ENCODE assay signal across 9 cellular contexts in genomic region chr3:12809435-12809834, GRCh38. TPM values are rescaled to one million over a fixed set of nuclear protein-coding genes. Genes with fewer than 3 reads are reported as not detected.
DNase-seq lines count a peak whose midpoint lies in the region; ATAC-seq and TF ChIP-seq lines count a peak whose summit lies in the region.
"Had no signal": no experiment of that assay in that cellular context is flagged by ENCODE, and none has a peak within 500 bp of the region (broad histone marks: within the 10 kb centered on the region; RNA-seq: fewer than 3 reads in every experiment).

No MANE protein-coding gene starts in this region.

- H3K4me3 ChIP-seq in GM23338 (peak overlapping the region; percentile 58), retinal pigment epithelial cell (ENCODE audit: low read length) (peak overlapping the region; percentile 40), aorta (ENCODE audit: low read length in 2 of 2) (no peak overlapping the region)

- WGBS in aorta, 2 donors = 94 to 95% methylated on average over 5 of the region's 5 CpGs

- no peaks in the 10 kb centered on the region for H3K9me2 ChIP-seq in GM23338 (ENCODE audit: insufficient read depth)

- H3K36me3 ChIP-seq in GM23338 (ENCODE audit: insufficient read depth) = no peaks in the 10 kb centered on the region
- H3K36me3 ChIP-seq in aorta (ENCODE audit: control insufficient read depth in 1 of 2, insufficient read depth in 2 of 2, low read length in 1 of 2) = peaks cover 0 to 3% of the 10 kb centered on the region in 2 donors

- H3K4me1 Mint-ChIP-seq in GM23338 = peaks cover 15% of the 10 kb centered on the region
- H3K4me1 Mint-ChIP-seq in WTC11 = peaks cover 13% of the 10 kb centered on the region
- peaks cover 3% of the 10 kb centered on the region for H3K4me1 Mint-ChIP-seq in glutamatergic neuron (ENCODE audit: low read depth, unreplicated experiment)

- H2AFZ ChIP-seq in GM23338 = peak overlapping the region; percentile 43; the same call in 1 of the 2 replicates

- H3F3A ChIP-seq in GM23338 (replicated peaks; ENCODE audit: low read depth) = no peaks in the 10 kb centered on the region

- DNase-seq in GM23338 (ENCODE audit: low spot score) (no peak), WTC11 (ENCODE audit: low spot score) (no peak), glutamatergic neuron (no peak), retinal pigment epithelial cell (ENCODE audit: low read depth) (no peak), aorta (no peak), NCI-H345 (lab: John Stamatoyannopoulos, UW) (no peak)
- DNase-seq: NCI-H2081 had no signal

- H3K36me3 Mint-ChIP-seq in GM23338 (ENCODE audit: low read depth) (peaks cover 19% of the 10 kb centered on the region), WTC11 (peaks cover 5% of the 10 kb centered on the region; the same call in 1 of the 2 replicates), glutamatergic neuron (ENCODE audit: unreplicated experiment) (no peaks in the 10 kb centered on the region)

- POLR2A ChIA-PET in WTC11 (lab: Charles Lee) = interaction anchor here (0.6 kb wide), 1 partner anchor 19 kb away, joined by 5 read pairs; no protein-coding TSS in a partner anchor

- ATAC-seq in GM23338 (no peak), WTC11 (no peak), HG03460 (IDR thresholded peaks at IDR 0.05; ENCODE audit: unreplicated experiment) (no peak), aorta (ENCODE audit: low FRiP score) (no peak), HG02571 (IDR thresholded peaks at IDR 0.05; ENCODE audit: unreplicated experiment) (no peak)

- peaks cover 8% of the 10 kb centered on the region for H3K4me1 ChIP-seq in GM23338 (ENCODE audit: insufficient read depth)
- H3K4me1 ChIP-seq in aorta (ENCODE audit: control insufficient read depth in 1 of 2, insufficient read depth in 2 of 2, low read length in 2 of 2) = no peaks in the 10 kb centered on the region

- H3K27me3 ChIP-seq in GM23338 (ENCODE audit: insufficient read depth) (no peaks in the 10 kb centered on the region), aorta (ENCODE audit: control insufficient read depth in 1 of 2, insufficient read depth in 2 of 2, low read length in 1 of 2) (no peaks in the 10 kb centered on the region)

- no peaks in the 10 kb centered on the region for H4K20me1 ChIP-seq in GM23338 (replicated peaks; ENCODE audit: insufficient read depth)

- CTCF ChIA-PET in WTC11 (lab: Charles Lee) = interaction anchor here (1.2 to 4.3 kb wide), 19 partner anchors 8 to 146 kb away, joined by 3 to 62 read pairs (median 6); partner anchors contain the start of genes CAND2, RAF1, RPL32 and TMEM40

- intact Hi-C loops in aorta (cut with DNase I) = no loop called here

- H3K9me3 Mint-ChIP-seq in GM23338 (no peaks in the 10 kb centered on the region), WTC11 (no peaks in the 10 kb centered on the region), glutamatergic neuron (ENCODE audit: unreplicated experiment) (peaks cover 7% of the 10 kb centered on the region)

- peak overlapping the region; percentile 45 for H3K4me3 Mint-ChIP-seq in GM23338
- peak overlapping the region; percentile 61 for H3K4me3 Mint-ChIP-seq in WTC11
- peak overlapping the region; percentile 75 for H3K4me3 Mint-ChIP-seq in glutamatergic neuron (ENCODE audit: unreplicated experiment)

- TF ChIP-seq CTCF in GM23338 (conservative IDR thresholded peaks at IDR 0.05; ENCODE audit: low read depth in 2 of 2) = no peak
- TF ChIP-seq CTCF in WTC11 (IDR thresholded peaks at IDR 0.05) = no peak
- TF ChIP-seq CTCF in glutamatergic neuron (IDR thresholded peaks at IDR 0.05; ENCODE audit: partially characterized antibody, unreplicated experiment) = no peak
- TF ChIP-seq CTCF in retinal pigment epithelial cell (conservative IDR thresholded peaks at IDR 0.05; ENCODE audit: low read depth, low read length) = no peak

- H3K27ac ChIP-seq in GM23338 (ENCODE audit: low read depth) (no peak overlapping the region), aorta (ENCODE audit: low read depth in 1 of 2, low read length in 2 of 2) (peak overlapping the region in 1 of 2 donors; percentile 12)

- no peaks in the 10 kb centered on the region for H3K79me2 ChIP-seq in GM23338 (replicated peaks; ENCODE audit: insufficient read depth)

- peaks cover 4% of the 10 kb centered on the region for H3K27me3 Mint-ChIP-seq in GM23338 (ENCODE audit: insufficient read depth, low read depth, poor library complexity)
- no peaks in the 10 kb centered on the region; the same call in 1 of the 2 replicates for H3K27me3 Mint-ChIP-seq in WTC11 (ENCODE audit: low read depth)
- H3K27me3 Mint-ChIP-seq in glutamatergic neuron (ENCODE audit: unreplicated experiment) = peaks cover 6% of the 10 kb centered on the region

- H3K9me3 ChIP-seq in aorta (ENCODE audit: control insufficient read depth, low read length) = no peaks in the 10 kb centered on the region

- H3K27ac Mint-ChIP-seq in GM23338 (no peak overlapping the region), WTC11 (no peak overlapping the region), glutamatergic neuron (ENCODE audit: unreplicated experiment) (no peak overlapping the region)

- H3K4me2 ChIP-seq in GM23338 = peak overlapping the region; percentile 78

TF ChIP-seq in GM23338, 12 proteins besides CTCF, POLR2A, EP300 and RAD21 (continues in another document):
- no peak for TF ChIP-seq EZH2phosphoT487 (IDR thresholded peaks at IDR 0.05; ENCODE audit: unreplicated experiment)
- TF ChIP-seq NANOG (IDR thresholded peaks at IDR 0.05; ENCODE audit: borderline replicate concordance) = no peak
- no peak for TF ChIP-seq ETS1 (IDR thresholded peaks at IDR 0.05)
- no peak for TF ChIP-seq ZNF331 (CRISPR knock-in tag; IDR thresholded peaks at IDR 0.05; ENCODE audit: low read depth)
- TF ChIP-seq CREB1 (CRISPR knock-in tag; IDR thresholded peaks at IDR 0.05; ENCODE audit: low read depth) = no peak
- no peak for TF ChIP-seq ZNF114 (CRISPR knock-in tag; IDR thresholded peaks at IDR 0.05)

TF ChIP-seq in WTC11, 78 proteins besides CTCF, POLR2A, EP300 and RAD21:
- TF ChIP-seq, protein P1, sequence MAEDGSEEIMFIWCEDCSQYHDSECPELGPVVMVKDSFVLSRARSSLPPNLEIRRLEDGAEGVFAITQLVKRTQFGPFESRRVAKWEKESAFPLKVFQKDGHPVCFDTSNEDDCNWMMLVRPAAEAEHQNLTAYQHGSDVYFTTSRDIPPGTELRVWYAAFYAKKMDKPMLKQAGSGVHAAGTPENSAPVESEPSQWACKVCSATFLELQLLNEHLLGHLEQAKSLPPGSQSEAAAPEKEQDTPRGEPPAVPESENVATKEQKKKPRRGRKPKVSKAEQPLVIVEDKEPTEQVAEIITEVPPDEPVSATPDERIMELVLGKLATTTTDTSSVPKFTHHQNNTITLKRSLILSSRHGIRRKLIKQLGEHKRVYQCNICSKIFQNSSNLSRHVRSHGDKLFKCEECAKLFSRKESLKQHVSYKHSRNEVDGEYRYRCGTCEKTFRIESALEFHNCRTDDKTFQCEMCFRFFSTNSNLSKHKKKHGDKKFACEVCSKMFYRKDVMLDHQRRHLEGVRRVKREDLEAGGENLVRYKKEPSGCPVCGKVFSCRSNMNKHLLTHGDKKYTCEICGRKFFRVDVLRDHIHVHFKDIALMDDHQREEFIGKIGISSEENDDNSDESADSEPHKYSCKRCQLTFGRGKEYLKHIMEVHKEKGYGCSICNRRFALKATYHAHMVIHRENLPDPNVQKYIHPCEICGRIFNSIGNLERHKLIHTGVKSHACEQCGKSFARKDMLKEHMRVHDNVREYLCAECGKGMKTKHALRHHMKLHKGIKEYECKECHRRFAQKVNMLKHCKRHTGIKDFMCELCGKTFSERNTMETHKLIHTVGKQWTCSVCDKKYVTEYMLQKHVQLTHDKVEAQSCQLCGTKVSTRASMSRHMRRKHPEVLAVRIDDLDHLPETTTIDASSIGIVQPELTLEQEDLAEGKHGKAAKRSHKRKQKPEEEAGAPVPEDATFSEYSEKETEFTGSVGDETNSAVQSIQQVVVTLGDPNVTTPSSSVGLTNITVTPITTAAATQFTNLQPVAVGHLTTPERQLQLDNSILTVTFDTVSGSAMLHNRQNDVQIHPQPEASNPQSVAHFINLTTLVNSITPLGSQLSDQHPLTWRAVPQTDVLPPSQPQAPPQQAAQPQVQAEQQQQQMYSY (CRISPR knock-in tag; IDR thresholded peaks at IDR 0.05) = no peak
- 0 out of 2 replicates have a peak, but pooled peaks have one; percentile 51 for TF ChIP-seq GTF2I (CRISPR knock-in tag; conservative IDR thresholded peaks at IDR 0.05)

RNA-seq across cellular contexts. Expression of gene CAND2, which starts 13.0 kb away (rescaled TPM):
- total RNA-seq in GM23338 (2014; rRNA removed; shearing (Covaris generic)) = 16.5 and 20.5 TPM in 2 replicates
- polyA plus RNA-seq in GM23338 (2016; fragmentation: Nextera tagmentation; extraction: Ambion mirVana) (4.5 and 5.6 TPM in 2 replicates), aorta (1 to 10 TPM; 2.6 to 5.5 TPM)
- total RNA-seq in WTC11 (2021) (13.7 to 15.4 TPM (median 14.3 TPM) in 3 replicates), glutamatergic neuron (ENCODE audit: unreplicated experiment) (8.8 TPM), aorta (10 to 100 TPM; 23.5 to 24.4 TPM)

RNA-seq across cellular contexts. Expression of gene RPL32, which starts 31.9 kb away (rescaled TPM):
- total RNA-seq in GM23338 (2014; rRNA removed; shearing (Covaris generic)) = 561 and 772 TPM in 2 replicates
- polyA plus RNA-seq in GM23338 (2016; fragmentation: Nextera tagmentation; extraction: Ambion mirVana) (2,550 and 2,858 TPM in 2 replicates), aorta (1,000 to 10,000 TPM; 2,819 to 3,270 TPM)
- total RNA-seq in WTC11 (2021) (1,643 to 1,831 TPM (median 1,818 TPM) in 3 replicates), glutamatergic neuron (ENCODE audit: unreplicated experiment) (966 TPM), aorta (1,000 to 10,000 TPM; 1,255 to 1,309 TPM)

RNA-seq across cellular contexts. Expression of gene TMEM40, which starts 50.4 kb away (rescaled TPM):
- total RNA-seq in GM23338 (2014; rRNA removed; shearing (Covaris generic)) = 0.14 TPM in 1 of 2 replicates, not detected in the other
- 0.48 and 0.56 TPM in 2 replicates for polyA plus RNA-seq in GM23338 (2016; fragmentation: Nextera tagmentation; extraction: Ambion mirVana)
- total RNA-seq in WTC11 (2021) = 0.17 TPM in 1 of 3 replicates, not detected in the others
- total RNA-seq in glutamatergic neuron (ENCODE audit: unreplicated experiment) = not detected
- under 1 TPM in 1 of 2 donors, not detected in 1; 0.84 TPM for total RNA-seq in aorta
- under 1 TPM in 1 of 2 donors, not detected in 1; 0.50 TPM for polyA plus RNA-seq in aorta

Comparison
In these comparisons a context has a peak if more than half of its experiments do, and no peak if none do; other contexts are left out.
1. H3K4me3 ChIP-seq: peak in GM23338 (single experiment) and retinal pigment epithelial cell (single experiment); none in aorta (0 of 2).
2. Peak in every context shown above with its lines, with median percentiles within 50 percentile points of each other: H3K4me3 Mint-ChIP-seq.